In genomic region chr4:993111-994029, GRCh38 we compare ENCODE assay signal across 3 cellular contexts.
A peak's percentile ranks its signal among the peaks of the same experiment; 100 is the strongest.
TF ChIP-seq lines count a peak whose summit lies in the region.

SLC26A1 (minus strand) TSS chr4:993404; CDS start chr4:991703, 1,701 bp downstream.

TF ChIP-seq in HCT116, 20 proteins besides CTCF, POLR2A, EP300 and RAD21:
- TF ChIP-seq YY1 (IDR thresholded peaks at IDR 0.05; ENCODE audit: extremely low read depth, insufficient replicate concordance, low read depth, low read length): no peak
- TF ChIP-seq, protein P1, sequence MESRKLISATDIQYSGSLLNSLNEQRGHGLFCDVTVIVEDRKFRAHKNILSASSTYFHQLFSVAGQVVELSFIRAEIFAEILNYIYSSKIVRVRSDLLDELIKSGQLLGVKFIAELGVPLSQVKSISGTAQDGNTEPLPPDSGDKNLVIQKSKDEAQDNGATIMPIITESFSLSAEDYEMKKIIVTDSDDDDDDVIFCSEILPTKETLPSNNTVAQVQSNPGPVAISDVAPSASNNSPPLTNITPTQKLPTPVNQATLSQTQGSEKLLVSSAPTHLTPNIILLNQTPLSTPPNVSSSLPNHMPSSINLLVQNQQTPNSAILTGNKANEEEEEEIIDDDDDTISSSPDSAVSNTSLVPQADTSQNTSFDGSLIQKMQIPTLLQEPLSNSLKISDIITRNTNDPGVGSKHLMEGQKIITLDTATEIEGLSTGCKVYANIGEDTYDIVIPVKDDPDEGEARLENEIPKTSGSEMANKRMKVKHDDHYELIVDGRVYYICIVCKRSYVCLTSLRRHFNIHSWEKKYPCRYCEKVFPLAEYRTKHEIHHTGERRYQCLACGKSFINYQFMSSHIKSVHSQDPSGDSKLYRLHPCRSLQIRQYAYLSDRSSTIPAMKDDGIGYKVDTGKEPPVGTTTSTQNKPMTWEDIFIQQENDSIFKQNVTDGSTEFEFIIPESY (IDR thresholded peaks at IDR 0.05; ENCODE audit: extremely low read depth, insufficient replicate concordance, low read length): no peak
- no peak for TF ChIP-seq SRF (IDR thresholded peaks at IDR 0.05; ENCODE audit: low read depth)
- no peak for TF ChIP-seq EZH2phosphoT487 (IDR thresholded peaks at IDR 0.05; ENCODE audit: borderline replicate concordance)
- TF ChIP-seq REST (IDR thresholded peaks at IDR 0.05; ENCODE audit: low read depth): no peak

TF ChIP-seq in HepG2, 621 proteins besides CTCF, POLR2A, EP300 and RAD21 (continues in another document):
- TF ChIP-seq ZBTB8A (CRISPR knock-in tag; IDR thresholded peaks at IDR 0.05; ENCODE audit: borderline replicate concordance, low read depth) (no peak), ZNF646 (CRISPR knock-in tag; IDR thresholded peaks at IDR 0.05) (no peak), ISX (CRISPR knock-in tag; conservative IDR thresholded peaks at IDR 0.05) (no peak), ZNF34 (CRISPR knock-in tag; IDR thresholded peaks at IDR 0.05; ENCODE audit: borderline replicate concordance) (no peak), REXO4 (CRISPR knock-in tag; IDR thresholded peaks at IDR 0.05; ENCODE audit: borderline replicate concordance) (no peak), DNMT1 (CRISPR knock-in tag; IDR thresholded peaks at IDR 0.05) (no peak), ZNF430 (CRISPR knock-in tag; IDR thresholded peaks at IDR 0.05) (0 out of 2 replicates have a peak, but pooled peaks have one; percentile 14), ASH2L (IDR thresholded peaks at IDR 0.05; ENCODE audit: insufficient read length, low read depth, low read length) (peak; percentile 50), ZBTB42 (CRISPR knock-in tag; IDR thresholded peaks at IDR 0.05) (no peak; the same call in 1 of the 2 replicates), SMARCC2 (IDR thresholded peaks at IDR 0.05) (no peak), KLF16 (CRISPR knock-in tag; IDR thresholded peaks at IDR 0.05) (no peak; a peak in 1 of 4 replicates), PLRG1 (conservative IDR thresholded peaks at IDR 0.05) (no peak), ZNF672 (CRISPR knock-in tag; IDR thresholded peaks at IDR 0.05) (no peak), ZSCAN21 (CRISPR knock-in tag; IDR thresholded peaks at IDR 0.05; ENCODE audit: borderline replicate concordance) (peak; percentile 56; the same call in 1 of the 2 replicates), POLR2G (IDR thresholded peaks at IDR 0.05; ENCODE audit: low read depth, low read length) (peak; percentile 86)
- TF ChIP-seq, protein P2, sequence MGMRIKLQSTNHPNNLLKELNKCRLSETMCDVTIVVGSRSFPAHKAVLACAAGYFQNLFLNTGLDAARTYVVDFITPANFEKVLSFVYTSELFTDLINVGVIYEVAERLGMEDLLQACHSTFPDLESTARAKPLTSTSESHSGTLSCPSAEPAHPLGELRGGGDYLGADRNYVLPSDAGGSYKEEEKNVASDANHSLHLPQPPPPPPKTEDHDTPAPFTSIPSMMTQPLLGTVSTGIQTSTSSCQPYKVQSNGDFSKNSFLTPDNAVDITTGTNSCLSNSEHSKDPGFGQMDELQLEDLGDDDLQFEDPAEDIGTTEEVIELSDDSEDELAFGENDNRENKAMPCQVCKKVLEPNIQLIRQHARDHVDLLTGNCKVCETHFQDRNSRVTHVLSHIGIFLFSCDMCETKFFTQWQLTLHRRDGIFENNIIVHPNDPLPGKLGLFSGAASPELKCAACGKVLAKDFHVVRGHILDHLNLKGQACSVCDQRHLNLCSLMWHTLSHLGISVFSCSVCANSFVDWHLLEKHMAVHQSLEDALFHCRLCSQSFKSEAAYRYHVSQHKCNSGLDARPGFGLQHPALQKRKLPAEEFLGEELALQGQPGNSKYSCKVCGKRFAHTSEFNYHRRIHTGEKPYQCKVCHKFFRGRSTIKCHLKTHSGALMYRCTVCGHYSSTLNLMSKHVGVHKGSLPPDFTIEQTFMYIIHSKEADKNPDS (CRISPR knock-in tag; IDR thresholded peaks at IDR 0.05): peak; percentile 74

TF ChIP-seq in SK-N-SH treated with all-trans-retinoic acid at 6 μM for 48 hours, 23 proteins besides CTCF, POLR2A, EP300 and RAD21:
- TF ChIP-seq, protein P3, sequence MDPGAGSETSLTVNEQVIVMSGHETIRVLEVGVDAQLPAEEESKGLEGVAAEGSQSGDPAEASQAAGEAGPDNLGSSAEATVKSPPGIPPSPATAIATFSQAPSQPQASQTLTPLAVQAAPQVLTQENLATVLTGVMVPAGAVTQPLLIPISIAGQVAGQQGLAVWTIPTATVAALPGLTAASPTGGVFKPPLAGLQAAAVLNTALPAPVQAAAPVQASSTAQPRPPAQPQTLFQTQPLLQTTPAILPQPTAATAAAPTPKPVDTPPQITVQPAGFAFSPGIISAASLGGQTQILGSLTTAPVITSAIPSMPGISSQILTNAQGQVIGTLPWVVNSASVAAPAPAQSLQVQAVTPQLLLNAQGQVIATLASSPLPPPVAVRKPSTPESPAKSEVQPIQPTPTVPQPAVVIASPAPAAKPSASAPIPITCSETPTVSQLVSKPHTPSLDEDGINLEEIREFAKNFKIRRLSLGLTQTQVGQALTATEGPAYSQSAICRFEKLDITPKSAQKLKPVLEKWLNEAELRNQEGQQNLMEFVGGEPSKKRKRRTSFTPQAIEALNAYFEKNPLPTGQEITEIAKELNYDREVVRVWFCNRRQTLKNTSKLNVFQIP (CRISPR knock-in tag; IDR thresholded peaks at IDR 0.05; ENCODE audit: borderline replicate concordance, low read depth): no peak
- TF ChIP-seq TOX (CRISPR knock-in tag; IDR thresholded peaks at IDR 0.05; ENCODE audit: borderline replicate concordance): no peak
- TF ChIP-seq, protein P4, sequence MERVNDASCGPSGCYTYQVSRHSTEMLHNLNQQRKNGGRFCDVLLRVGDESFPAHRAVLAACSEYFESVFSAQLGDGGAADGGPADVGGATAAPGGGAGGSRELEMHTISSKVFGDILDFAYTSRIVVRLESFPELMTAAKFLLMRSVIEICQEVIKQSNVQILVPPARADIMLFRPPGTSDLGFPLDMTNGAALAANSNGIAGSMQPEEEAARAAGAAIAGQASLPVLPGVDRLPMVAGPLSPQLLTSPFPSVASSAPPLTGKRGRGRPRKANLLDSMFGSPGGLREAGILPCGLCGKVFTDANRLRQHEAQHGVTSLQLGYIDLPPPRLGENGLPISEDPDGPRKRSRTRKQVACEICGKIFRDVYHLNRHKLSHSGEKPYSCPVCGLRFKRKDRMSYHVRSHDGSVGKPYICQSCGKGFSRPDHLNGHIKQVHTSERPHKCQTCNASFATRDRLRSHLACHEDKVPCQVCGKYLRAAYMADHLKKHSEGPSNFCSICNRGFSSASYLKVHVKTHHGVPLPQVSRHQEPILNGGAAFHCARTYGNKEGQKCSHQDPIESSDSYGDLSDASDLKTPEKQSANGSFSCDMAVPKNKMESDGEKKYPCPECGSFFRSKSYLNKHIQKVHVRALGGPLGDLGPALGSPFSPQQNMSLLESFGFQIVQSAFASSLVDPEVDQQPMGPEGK (CRISPR knock-in tag; IDR thresholded peaks at IDR 0.05; ENCODE audit: borderline replicate concordance): no peak
- no peak for TF ChIP-seq BACH2 (CRISPR knock-in tag; IDR thresholded peaks at IDR 0.05; ENCODE audit: borderline replicate concordance)
- no peak for TF ChIP-seq ZNF8 (CRISPR knock-in tag; IDR thresholded peaks at IDR 0.05)
- no peak for TF ChIP-seq OSR1 (CRISPR knock-in tag; IDR thresholded peaks at IDR 0.05)
- no peak for TF ChIP-seq ZC3H10 (CRISPR knock-in tag; IDR thresholded peaks at IDR 0.05)
- no peak for TF ChIP-seq ZNF70 (CRISPR knock-in tag; IDR thresholded peaks at IDR 0.05)
- TF ChIP-seq, protein P5, sequence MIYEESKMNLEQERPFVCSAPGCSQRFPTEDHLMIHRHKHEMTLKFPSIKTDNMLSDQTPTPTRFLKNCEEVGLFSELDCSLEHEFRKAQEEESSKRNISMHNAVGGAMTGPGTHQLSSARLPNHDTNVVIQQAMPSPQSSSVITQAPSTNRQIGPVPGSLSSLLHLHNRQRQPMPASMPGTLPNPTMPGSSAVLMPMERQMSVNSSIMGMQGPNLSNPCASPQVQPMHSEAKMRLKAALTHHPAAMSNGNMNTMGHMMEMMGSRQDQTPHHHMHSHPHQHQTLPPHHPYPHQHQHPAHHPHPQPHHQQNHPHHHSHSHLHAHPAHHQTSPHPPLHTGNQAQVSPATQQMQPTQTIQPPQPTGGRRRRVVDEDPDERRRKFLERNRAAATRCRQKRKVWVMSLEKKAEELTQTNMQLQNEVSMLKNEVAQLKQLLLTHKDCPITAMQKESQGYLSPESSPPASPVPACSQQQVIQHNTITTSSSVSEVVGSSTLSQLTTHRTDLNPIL (CRISPR knock-in tag; IDR thresholded peaks at IDR 0.05; ENCODE audit: low read depth): no peak
